ENCODE assay signal across 1 cellular context in genomic region chr7:141701489-141702046, GRCh38.
TF ChIP-seq lines count a peak whose summit lies in the region.

No MANE protein-coding gene starts in this region.

TF ChIP-seq in SK-N-SH, 30 proteins besides CTCF, POLR2A, EP300 and RAD21 (continued from another document):
- TF ChIP-seq, protein P1, sequence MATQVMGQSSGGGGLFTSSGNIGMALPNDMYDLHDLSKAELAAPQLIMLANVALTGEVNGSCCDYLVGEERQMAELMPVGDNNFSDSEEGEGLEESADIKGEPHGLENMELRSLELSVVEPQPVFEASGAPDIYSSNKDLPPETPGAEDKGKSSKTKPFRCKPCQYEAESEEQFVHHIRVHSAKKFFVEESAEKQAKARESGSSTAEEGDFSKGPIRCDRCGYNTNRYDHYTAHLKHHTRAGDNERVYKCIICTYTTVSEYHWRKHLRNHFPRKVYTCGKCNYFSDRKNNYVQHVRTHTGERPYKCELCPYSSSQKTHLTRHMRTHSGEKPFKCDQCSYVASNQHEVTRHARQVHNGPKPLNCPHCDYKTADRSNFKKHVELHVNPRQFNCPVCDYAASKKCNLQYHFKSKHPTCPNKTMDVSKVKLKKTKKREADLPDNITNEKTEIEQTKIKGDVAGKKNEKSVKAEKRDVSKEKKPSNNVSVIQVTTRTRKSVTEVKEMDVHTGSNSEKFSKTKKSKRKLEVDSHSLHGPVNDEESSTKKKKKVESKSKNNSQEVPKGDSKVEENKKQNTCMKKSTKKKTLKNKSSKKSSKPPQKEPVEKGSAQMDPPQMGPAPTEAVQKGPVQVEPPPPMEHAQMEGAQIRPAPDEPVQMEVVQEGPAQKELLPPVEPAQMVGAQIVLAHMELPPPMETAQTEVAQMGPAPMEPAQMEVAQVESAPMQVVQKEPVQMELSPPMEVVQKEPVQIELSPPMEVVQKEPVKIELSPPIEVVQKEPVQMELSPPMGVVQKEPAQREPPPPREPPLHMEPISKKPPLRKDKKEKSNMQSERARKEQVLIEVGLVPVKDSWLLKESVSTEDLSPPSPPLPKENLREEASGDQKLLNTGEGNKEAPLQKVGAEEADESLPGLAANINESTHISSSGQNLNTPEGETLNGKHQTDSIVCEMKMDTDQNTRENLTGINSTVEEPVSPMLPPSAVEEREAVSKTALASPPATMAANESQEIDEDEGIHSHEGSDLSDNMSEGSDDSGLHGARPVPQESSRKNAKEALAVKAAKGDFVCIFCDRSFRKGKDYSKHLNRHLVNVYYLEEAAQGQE (IDR thresholded peaks at IDR 0.05; ENCODE audit: low read depth, low read length), result no peak
- TF ChIP-seq TEAD4 (IDR thresholded peaks at IDR 0.05; ENCODE audit: borderline replicate concordance, insufficient read depth) (no peak), MAX (IDR thresholded peaks at IDR 0.05; ENCODE audit: low read depth) (peak; percentile 64; the same call in 1 of the 2 replicates), POLR2AphosphoS5 (IDR thresholded peaks at IDR 0.05; ENCODE audit: low read depth, low read length) (no peak), NRF1 (IDR thresholded peaks at IDR 0.05; ENCODE audit: low read depth, low read length) (peak; percentile 26; the same call in 1 of the 2 replicates)
